Comparison of ENCODE assay signal across 18 cellular contexts in genomic region chr16:27284865-27285675, GRCh38. TPM values are rescaled to one million over a fixed set of nuclear protein-coding genes. Genes with fewer than 3 reads are reported as not detected.
DNase-seq lines count a peak whose midpoint lies in the region; ATAC-seq and TF ChIP-seq lines count a peak whose summit lies in the region.
"Had no signal": no experiment of that assay in that cellular context is flagged by ENCODE, and none has a peak within 500 bp of the region (broad histone marks: within the 10 kb centered on the region; RNA-seq: fewer than 3 reads in every experiment).

No MANE protein-coding gene starts in this region.

- no peaks in the 10 kb centered on the region for H3K36me3 ChIP-seq in CD4-positive, alpha-beta memory T cell (ENCODE audit: insufficient read depth, low read length)
- H3K36me3 ChIP-seq: heart right ventricle, stomach had no signal

- POLR2A ChIA-PET in CD4-positive, alpha-beta memory T cell (lab: Charles Lee; ENCODE audit: partially characterized antibody) = interaction anchor here (1.1 to 1.3 kb wide), 2 partner anchors 48 to 50 kb away, joined by 3 to 6 read pairs; no protein-coding TSS in a partner anchor

- H3K27ac ChIP-seq in CD4-positive, alpha-beta memory T cell (ENCODE audit: low read depth, low read length) = no peak overlapping the region
- H3K27ac ChIP-seq: VCaP had no signal

- intact Hi-C loops in CD4-positive, alpha-beta memory T cell (cut with micrococcal nuclease) = loop anchor here (5.0 kb wide), 1 partner anchor 32 kb away; no protein-coding TSS in a partner anchor
- intact Hi-C loops in activated T-helper 2 cell treated with anti-CD3 and anti-CD28 coated beads, Interferon-gamma antibody, Interleukin-2, Interleukin-4, amounts not matched to agents 10 μg/mL and 5 μg/mL and 100 μg/mL, durations not matched to agents 14 hours and 24 hours and 36 hours (cut with micrococcal nuclease) = loop anchor here (1.0 kb wide), 1 partner anchor 11 kb away; no protein-coding TSS in a partner anchor

- peaks cover 16% of the 10 kb centered on the region for H3K4me1 ChIP-seq in CD4-positive, alpha-beta memory T cell (ENCODE audit: insufficient read depth, low read length)

- CTCF ChIA-PET in CD4-positive, alpha-beta memory T cell (lab: Charles Lee; ENCODE audit: partially characterized antibody) = interaction anchor here (0.7 to 1.2 kb wide), 3 partner anchors 31 to 106 kb away, joined by 3 read pairs; no protein-coding TSS in a partner anchor

- no peak overlapping the region for H3K4me3 ChIP-seq in CD4-positive, alpha-beta memory T cell (ENCODE audit: low read length in 2 of 2)
- H3K4me3 ChIP-seq: heart right ventricle, skin epidermis, stomach had no signal

- no peaks in the 10 kb centered on the region for H3K27me3 Mint-ChIP-seq in CD4-positive, alpha-beta memory T cell
- no peaks in the 10 kb centered on the region for H3K27me3 Mint-ChIP-seq in activated T-helper 2 cell treated with anti-CD3 and anti-CD28 coated beads, Interferon-gamma antibody, Interleukin-2, Interleukin-4, amounts not matched to agents 10 μg/mL and 5 μg/mL and 100 μg/mL, durations not matched to agents 14 hours and 24 hours and 36 hours (ENCODE audit: low read depth)
- H3K27me3 Mint-ChIP-seq in neural crest cell (ENCODE audit: low read depth) = no peaks in the 10 kb centered on the region

- no peak overlapping the region for H3K4me3 Mint-ChIP-seq in CD4-positive, alpha-beta memory T cell
- peak overlapping the region; percentile 45 for H3K4me3 Mint-ChIP-seq in activated T-helper 2 cell treated with anti-CD3 and anti-CD28 coated beads, Interferon-gamma antibody, Interleukin-2, Interleukin-4, amounts not matched to agents 10 μg/mL and 5 μg/mL and 100 μg/mL, durations not matched to agents 14 hours and 24 hours and 36 hours (ENCODE audit: low read depth)
- no peak overlapping the region for H3K4me3 Mint-ChIP-seq in neural crest cell
- H3K4me3 Mint-ChIP-seq: mesothelial cell of epicardium had no signal

- peak overlapping the region in 4 of 7 donors; percentile 30 to 72 (median 39) for H3K27ac Mint-ChIP-seq in CD4-positive, alpha-beta memory T cell
- peak overlapping the region; percentile 93 for H3K27ac Mint-ChIP-seq in activated T-helper 2 cell treated with anti-CD3 and anti-CD28 coated beads, Interferon-gamma antibody, Interleukin-2, Interleukin-4, amounts not matched to agents 10 μg/mL and 5 μg/mL and 100 μg/mL, durations not matched to agents 14 hours and 24 hours and 36 hours
- H3K27ac Mint-ChIP-seq in neural crest cell (ENCODE audit: unreplicated experiment) = peak overlapping the region; percentile 44
- H3K27ac Mint-ChIP-seq: mesothelial cell of epicardium had no signal

- peaks cover 22 to 44% (median 33%) of the 10 kb centered on the region in 4 donors for H3K4me1 Mint-ChIP-seq in CD4-positive, alpha-beta memory T cell
- peaks cover 73% of the 10 kb centered on the region for H3K4me1 Mint-ChIP-seq in activated T-helper 2 cell treated with anti-CD3 and anti-CD28 coated beads, Interferon-gamma antibody, Interleukin-2, Interleukin-4, amounts not matched to agents 10 μg/mL and 5 μg/mL and 100 μg/mL, durations not matched to agents 14 hours and 24 hours and 36 hours (ENCODE audit: low read depth)
- H3K4me1 Mint-ChIP-seq in neural crest cell = no peaks in the 10 kb centered on the region
- H3K4me1 Mint-ChIP-seq: mesothelial cell of epicardium had no signal

- TF ChIP-seq CTCF in neural crest cell (conservative IDR thresholded peaks at IDR 0.05) = no peak

- no peaks in the 10 kb centered on the region for H3K27me3 ChIP-seq in CD4-positive, alpha-beta memory T cell (ENCODE audit: insufficient read depth, low read length)
- H3K27me3 ChIP-seq: heart right ventricle, stomach had no signal

- H3K9me3 ChIP-seq in CD4-positive, alpha-beta memory T cell (ENCODE audit: control insufficient read depth in 1 of 2, low read length in 2 of 2) = no peaks in the 10 kb centered on the region
- H3K9me3 ChIP-seq: heart right ventricle, stomach had no signal

- no peaks in the 10 kb centered on the region for H3K36me3 Mint-ChIP-seq in CD4-positive, alpha-beta memory T cell
- H3K36me3 Mint-ChIP-seq in activated T-helper 2 cell treated with anti-CD3 and anti-CD28 coated beads, Interferon-gamma antibody, Interleukin-2, Interleukin-4, amounts not matched to agents 10 μg/mL and 5 μg/mL and 100 μg/mL, durations not matched to agents 14 hours and 24 hours and 36 hours (ENCODE audit: low read depth) = peaks cover 75% of the 10 kb centered on the region
- no peaks in the 10 kb centered on the region for H3K36me3 Mint-ChIP-seq in neural crest cell (ENCODE audit: low read depth)
- H3K36me3 Mint-ChIP-seq: mesothelial cell of epicardium had no signal

- H3K9me3 Mint-ChIP-seq in CD4-positive, alpha-beta memory T cell = no peaks in the 10 kb centered on the region
- peaks cover 8% of the 10 kb centered on the region for H3K9me3 Mint-ChIP-seq in activated T-helper 2 cell treated with anti-CD3 and anti-CD28 coated beads, Interferon-gamma antibody, Interleukin-2, Interleukin-4, amounts not matched to agents 10 μg/mL and 5 μg/mL and 100 μg/mL, durations not matched to agents 14 hours and 24 hours and 36 hours
- H3K9me3 Mint-ChIP-seq in neural crest cell = peaks cover 5% of the 10 kb centered on the region

- DNase-seq in CD4-positive, alpha-beta memory T cell = no peak
- no peak for DNase-seq in activated T-helper 2 cell treated with anti-CD3 and anti-CD28 coated beads, Interferon-gamma antibody, Interleukin-2, Interleukin-4, amounts not matched to agents 10 μg/mL and 5 μg/mL and 100 μg/mL, durations not matched to agents 14 hours and 24 hours and 36 hours (ENCODE audit: low spot score)
- no peak for DNase-seq in neural crest cell (ENCODE audit: low read depth, low spot score)
- no peak for DNase-seq in stimulated activated CD4-positive, alpha-beta T cell treated with anti-CD3 and anti-CD28 coated beads, Interleukin-12 subunit alpha, Interleukin-12 subunit beta, amount 100 ng/mL, for 4 hours
- no peak for DNase-seq in NCI-H1436 (lab: John Stamatoyannopoulos, UW)
- DNase-seq: DMS53, H7, NCI-H1048, NCI-H2171 treated with DMSO at 0.1 percent for 48 hours, stomach had no signal

- ATAC-seq in HG02610 (IDR thresholded peaks at IDR 0.05; ENCODE audit: unreplicated experiment) (peak; percentile 39), HG03045 (IDR thresholded peaks at IDR 0.05; ENCODE audit: unreplicated experiment) (no peak), HG02970 (IDR thresholded peaks at IDR 0.05; ENCODE audit: low FRiP score, unreplicated experiment) (no peak)
- ATAC-seq: SK-N-SH treated with all-trans-retinoic acid at 6 μM for 48 hours had no signal

RNA-seq across cellular contexts. Expression of gene NSMCE1, which starts 16.5 kb away (rescaled TPM):
- 10 to 100 TPM; 66.6 to 70.7 TPM for total RNA-seq in CD4-positive, alpha-beta memory T cell
- polyA plus RNA-seq in CD4-positive, alpha-beta memory T cell = 100 to 1,000 TPM; 142 to 202 TPM
- total RNA-seq in activated T-helper 2 cell treated with anti-CD3 and anti-CD28 coated beads, Interferon-gamma antibody, Interleukin-2, Interleukin-4, amounts not matched to agents 10 μg/mL and 5 μg/mL and 100 μg/mL, durations not matched to agents 14 hours and 24 hours and 36 hours = 186 and 189 TPM in 2 replicates
- total RNA-seq in neural crest cell = 30.4 and 32.6 TPM in 2 replicates

RNA-seq across cellular contexts. Expression of gene IL4R, which starts 28.7 kb away (rescaled TPM):
- 100 to 1,000 TPM; 143 to 152 TPM for total RNA-seq in CD4-positive, alpha-beta memory T cell
- 10 to 100 TPM; 32.6 to 66.1 TPM for polyA plus RNA-seq in CD4-positive, alpha-beta memory T cell
- total RNA-seq in activated T-helper 2 cell treated with anti-CD3 and anti-CD28 coated beads, Interferon-gamma antibody, Interleukin-2, Interleukin-4, amounts not matched to agents 10 μg/mL and 5 μg/mL and 100 μg/mL, durations not matched to agents 14 hours and 24 hours and 36 hours = 434 and 437 TPM in 2 replicates
- total RNA-seq in neural crest cell = 11.2 and 12.8 TPM in 2 replicates

Comparison
In these comparisons a context has a peak if more than half of its experiments do, and no peak if none do; other contexts are left out.
1. H3K27ac Mint-ChIP-seq: peak in every context shown above with its lines; median percentile 93 in activated T-helper 2 cell treated with anti-CD3 and anti-CD28 coated beads, Interferon-gamma antibody, Interleukin-2, Interleukin-4, amounts not matched to agents 10 μg/mL and 5 μg/mL and 100 μg/mL, durations not matched to agents 14 hours and 24 hours and 36 hours; 44 in neural crest cell; 39 in CD4-positive, alpha-beta memory T cell.
2. RNA of gene IL4R, which starts 28.7 kb away (total RNA-seq): 434 to 437 TPM in activated T-helper 2 cell treated with anti-CD3 and anti-CD28 coated beads, Interferon-gamma antibody, Interleukin-2, Interleukin-4, amounts not matched to agents 10 μg/mL and 5 μg/mL and 100 μg/mL, durations not matched to agents 14 hours and 24 hours and 36 hours and 143 to 152 TPM in CD4-positive, alpha-beta memory T cell; 11.2 to 12.8 TPM in neural crest cell; every median in the first group is over 10 times any median in the second.